Comparison of ENCODE assay signal across 10 cellular contexts in genomic region chr18:11005528-11005927, GRCh38.
DNase-seq lines count a peak whose midpoint lies in the region; ATAC-seq and TF ChIP-seq lines count a peak whose summit lies in the region.
"Had no signal": no experiment of that assay in that cellular context is flagged by ENCODE, and none has a peak within 500 bp of the region (broad histone marks: within the 10 kb centered on the region; RNA-seq: fewer than 3 reads in every experiment).

No MANE protein-coding gene starts in this region.

- H3K27ac ChIP-seq in PC-3 (ENCODE audit: low read length) (no peak overlapping the region), fibroblast of lung (ENCODE audit: insufficient read depth, low read length) (peak overlapping the region; percentile 6), neural progenitor cell (no peak overlapping the region), Karpas-422 (ENCODE audit: low read length) (no peak overlapping the region)
- H3K27ac ChIP-seq: tibial nerve had no signal

- no TSS peak for BruUV-seq in PC-3 (replicated peaks; lab: Mats Ljungman, UMichigan)

- H3K79me2 ChIP-seq in PC-3 (ENCODE audit: low read length) (no peaks in the 10 kb centered on the region), fibroblast of lung (ENCODE audit: control insufficient read depth, insufficient read depth, low read length) (no peaks in the 10 kb centered on the region), neural progenitor cell (ENCODE audit: low read depth) (no peaks in the 10 kb centered on the region), Karpas-422 (ENCODE audit: low read length) (no peaks in the 10 kb centered on the region)

- H3K27ac Mint-ChIP-seq in neural progenitor cell = peak overlapping the region; percentile 94

- H3K9ac ChIP-seq in PC-3 (ENCODE audit: low read length) = no peak overlapping the region
- no peak overlapping the region for H3K9ac ChIP-seq in fibroblast of lung (ENCODE audit: insufficient read depth, low read length)
- no peak overlapping the region for H3K9ac ChIP-seq in neural progenitor cell
- H3K9ac ChIP-seq in Karpas-422 (ENCODE audit: low read length) = no peak overlapping the region

- peaks cover 4% of the 10 kb centered on the region for H3K36me3 Mint-ChIP-seq in neural progenitor cell

- CTCF ChIA-PET in PC-3 (lab: Charles Lee) = no interaction called here

- H3K27me3 ChIP-seq in PC-3 (ENCODE audit: low read length) = peaks cover 7% of the 10 kb centered on the region; the same call in 1 of the 2 replicates
- no peaks in the 10 kb centered on the region for H3K27me3 ChIP-seq in fibroblast of lung (ENCODE audit: control insufficient read depth, insufficient read depth, low read length)
- H3K27me3 ChIP-seq in neural progenitor cell = no peaks in the 10 kb centered on the region
- no peaks in the 10 kb centered on the region for H3K27me3 ChIP-seq in Karpas-422 (ENCODE audit: low read length)
- H3K27me3 ChIP-seq: tibial nerve had no signal

- H3K9me3 ChIP-seq in PC-3 (ENCODE audit: low read length) = no peaks in the 10 kb centered on the region
- H3K9me3 ChIP-seq in fibroblast of lung (ENCODE audit: control insufficient read depth, insufficient read depth, low read depth, low read length) = no peaks in the 10 kb centered on the region
- H3K9me3 ChIP-seq in neural progenitor cell (ENCODE audit: low read depth) = no peaks in the 10 kb centered on the region
- no peaks in the 10 kb centered on the region for H3K9me3 ChIP-seq in Karpas-422 (ENCODE audit: low read length)
- H3K9me3 ChIP-seq: tibial nerve had no signal

- H3K9me3 Mint-ChIP-seq in neural progenitor cell = peaks cover 9% of the 10 kb centered on the region

- H3K27me3 Mint-ChIP-seq in neural progenitor cell (ENCODE audit: insufficient read depth, low read depth) = no peaks in the 10 kb centered on the region

- H3K4me1 ChIP-seq in PC-3 (ENCODE audit: insufficient read depth, low read length) (no peaks in the 10 kb centered on the region), fibroblast of lung (ENCODE audit: control insufficient read depth, extremely low read depth, insufficient read depth, low read length) (no peaks in the 10 kb centered on the region), neural progenitor cell (peaks cover 6% of the 10 kb centered on the region), Karpas-422 (ENCODE audit: low read length) (no peaks in the 10 kb centered on the region)

- ATAC-seq in PC-3 (no peak; the same call in 1 of the 2 replicates), HG02938 (IDR thresholded peaks at IDR 0.05; ENCODE audit: unreplicated experiment) (no peak), GM21447 (IDR thresholded peaks at IDR 0.05; ENCODE audit: unreplicated experiment) (no peak)

- H3K4me3 ChIP-seq in PC-3 (ENCODE audit: low read length) (no peak overlapping the region), fibroblast of lung (replicated peaks in 1 of 4; ENCODE audit: control extremely low read depth in 1 of 4, insufficient read depth in 1 of 4, low read depth in 3 of 4, low read length in 4 of 4) (no peak overlapping the region), neural progenitor cell (no peak overlapping the region), Karpas-422 (ENCODE audit: low read length) (no peak overlapping the region)
- H3K4me3 ChIP-seq: tibial nerve had no signal

- H3K4me1 Mint-ChIP-seq in neural progenitor cell = peaks cover 28% of the 10 kb centered on the region

- no peaks in the 10 kb centered on the region for H3F3A ChIP-seq in PC-3 (ENCODE audit: low read length, unreplicated experiment)
- H3F3A ChIP-seq in neural progenitor cell (ENCODE audit: low read depth) = no peaks in the 10 kb centered on the region

- TF ChIP-seq CTCF in PC-3 (conservative IDR thresholded peaks at IDR 0.05; ENCODE audit: low read depth, low read length) (no peak), fibroblast of lung (conservative IDR thresholded peaks at IDR 0.05 in 1 of 2, IDR thresholded peaks at IDR 0.05 in 1 of 2; ENCODE audit: low read depth in 1 of 2, low read length in 2 of 2) (no peak), neural progenitor cell (IDR thresholded peaks at IDR 0.05) (no peak)

- H2AFZ ChIP-seq in PC-3 (ENCODE audit: low read length) (no peak overlapping the region), fibroblast of lung (ENCODE audit: low read length) (no peak overlapping the region), neural progenitor cell (replicated peaks) (no peak overlapping the region), Karpas-422 (ENCODE audit: low read length) (no peak overlapping the region)

- no peaks in the 10 kb centered on the region for H4K20me1 ChIP-seq in PC-3 (ENCODE audit: low read length)
- no peaks in the 10 kb centered on the region for H4K20me1 ChIP-seq in fibroblast of lung (ENCODE audit: control insufficient read depth, extremely low read depth, insufficient read depth, low read length)
- no peaks in the 10 kb centered on the region for H4K20me1 ChIP-seq in neural progenitor cell (ENCODE audit: low read depth)
- H4K20me1 ChIP-seq in Karpas-422 (ENCODE audit: insufficient read depth, low read depth, low read length) = no peaks in the 10 kb centered on the region

- H3K4me3 Mint-ChIP-seq in neural progenitor cell = peak overlapping the region; percentile 56

- H3K36me3 ChIP-seq in PC-3 (ENCODE audit: low read depth, low read length) = no peaks in the 10 kb centered on the region
- H3K36me3 ChIP-seq in fibroblast of lung (ENCODE audit: control insufficient read depth, insufficient read depth, low read length) = no peaks in the 10 kb centered on the region
- no peaks in the 10 kb centered on the region for H3K36me3 ChIP-seq in neural progenitor cell
- H3K36me3 ChIP-seq in Karpas-422 (ENCODE audit: insufficient read depth, low read length) = no peaks in the 10 kb centered on the region
- H3K36me3 ChIP-seq: tibial nerve had no signal

- H3K4me2 ChIP-seq in PC-3 (ENCODE audit: low read length) = no peak overlapping the region
- H3K4me2 ChIP-seq in fibroblast of lung (ENCODE audit: extremely low read depth, insufficient read depth, low read length) = peak overlapping the region; percentile 48
- no peak overlapping the region for H3K4me2 ChIP-seq in neural progenitor cell
- H3K4me2 ChIP-seq in Karpas-422 (ENCODE audit: low read depth, low read length, poor library complexity, severe bottlenecking) = no peak overlapping the region

- DNase-seq in EL = peak; percentile 73
- peak; percentile 10 for DNase-seq in PC-3
- peak; percentile 60 to 98 for DNase-seq in fibroblast of lung (ENCODE audit: low read depth in 2 of 2)
- peak; percentile 6 for DNase-seq in neural progenitor cell (ENCODE audit: low spot score)
- no peak for DNase-seq in NCI-H128 (lab: John Stamatoyannopoulos, UW; ENCODE audit: unreplicated experiment)
- DNase-seq in Karpas-422 = no peak
- DNase-seq: NCI-H2227 treated with DMSO at 0.1 percent for 48 hours had no signal

- POLR2A ChIA-PET in PC-3 (lab: Charles Lee; ENCODE audit: unreplicated experiment) = no interaction called here

- intact Hi-C loops in PC-3 (cut with micrococcal nuclease) = no loop called here

- H3K9me2 ChIP-seq in PC-3 (replicated peaks; ENCODE audit: low read length) = no peaks in the 10 kb centered on the region
- no peaks in the 10 kb centered on the region for H3K9me2 ChIP-seq in Karpas-422 (replicated peaks; ENCODE audit: insufficient read depth, low read length)

Comparison
In these comparisons a context has a peak if more than half of its experiments do, and no peak if none do; other contexts are left out.
1. DNase-seq: peak in EL (single experiment), PC-3 (single experiment), fibroblast of lung (2 of 2) and neural progenitor cell (single experiment); none in NCI-H128 (single experiment) and Karpas-422 (single experiment).